ENCODE assay signal across 10 cellular contexts in the genomic region with DNA sequence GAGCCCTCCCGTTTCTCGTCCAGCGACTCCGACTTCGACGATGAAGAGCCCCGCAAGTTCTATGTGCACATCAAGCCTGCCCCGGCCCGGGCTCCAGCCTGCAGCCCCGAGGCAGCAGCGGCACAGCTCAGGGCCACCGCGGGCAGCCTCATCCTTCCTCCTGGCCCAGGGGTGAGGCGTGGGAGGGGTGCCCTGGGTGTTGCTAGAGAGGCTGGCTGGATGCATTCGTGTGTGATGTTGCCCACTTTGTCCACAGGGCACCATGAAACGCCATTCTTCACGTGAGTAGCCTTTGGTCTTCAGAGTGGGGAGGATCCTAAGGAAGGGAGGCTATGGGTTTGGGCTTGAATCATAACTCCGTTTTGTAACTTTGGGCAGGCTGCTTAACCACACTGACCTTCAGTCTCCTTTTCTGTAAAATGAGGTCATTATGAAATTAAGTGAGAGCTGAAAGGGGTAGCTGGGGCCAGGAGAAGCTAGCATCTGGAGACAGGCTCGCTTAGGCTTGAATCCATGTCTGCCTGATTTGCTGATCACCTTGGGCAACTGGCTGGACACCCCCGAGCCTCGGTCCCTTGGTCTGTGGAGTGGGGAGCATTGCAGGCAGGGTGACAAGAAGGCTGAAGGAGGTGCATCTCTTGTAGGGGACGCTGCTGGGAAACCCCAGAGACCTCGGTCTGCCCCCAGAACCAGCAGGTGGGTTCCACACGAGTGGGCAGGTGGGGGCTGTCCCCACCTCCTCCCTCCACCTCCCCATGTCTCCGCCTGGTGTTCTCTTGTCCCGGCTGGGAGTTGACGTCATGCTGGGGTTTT. TPM values are rescaled to one million over a fixed set of nuclear protein-coding genes. Genes with fewer than 3 reads are reported as not detected.
DNase-seq lines count a peak whose midpoint lies in the region; ATAC-seq and TF ChIP-seq lines count a peak whose summit lies in the region.
"Had no signal": no experiment of that assay in that cellular context is flagged by ENCODE, and none has a peak within 500 bp of the region (broad histone marks: within the 10 kb centered on the region; RNA-seq: fewer than 3 reads in every experiment).

No MANE protein-coding gene starts in this region.

- H3K4me3 ChIP-seq in fibroblast of the aortic adventitia (ENCODE audit: low read depth, low read length): no peak overlapping the region

- CTCF ChIA-PET in activated CD4-positive, alpha-beta memory T cell treated with anti-CD3 and anti-CD28 coated beads, Interleukin-2, amount 10 ng/mL, durations not matched to agents 7 days and 5 days (lab: Charles Lee): interaction anchor here (1.0 to 1.4 kb wide), 3 partner anchors 73 to 157 kb away, joined by 3 to 6 read pairs (median 3); a partner anchor contains a TSS

- H3K27ac Mint-ChIP-seq in activated CD4-positive, alpha-beta memory T cell treated with anti-CD3 and anti-CD28 coated beads, Interleukin-2, amount 10 ng/mL, durations not matched to agents 7 days and 5 days: no peak overlapping the region

- DNase-seq in fibroblast of the aortic adventitia (ENCODE audit: low read depth) (peak; percentile 20), NCI-H69 (lab: John Stamatoyannopoulos, UW) (no peak), NCI-H2171 (lab: John Stamatoyannopoulos, UW) (no peak)
- no peak for DNase-seq in activated CD4-positive, alpha-beta memory T cell treated with anti-CD3 and anti-CD28 coated beads, Interleukin-2, amount 10 ng/mL, durations not matched to agents 7 days and 5 days
- no peak for DNase-seq in effector CD4-positive, alpha-beta T cell
- DNase-seq: NCI-H524 treated with DMSO at 0.1 percent for 48 hours had no signal

- ATAC-seq in GM18498 (IDR thresholded peaks at IDR 0.05; ENCODE audit: unreplicated experiment) (peak; percentile 77), GM21526 (IDR thresholded peaks at IDR 0.05; ENCODE audit: low FRiP score, unreplicated experiment) (peak; percentile 60), HG03442 (IDR thresholded peaks at IDR 0.05; ENCODE audit: unreplicated experiment) (peak; percentile 58)

- H3K4me1 Mint-ChIP-seq in activated CD4-positive, alpha-beta memory T cell treated with anti-CD3 and anti-CD28 coated beads, Interleukin-2, amount 10 ng/mL, durations not matched to agents 7 days and 5 days: peaks cover 18% of the 10 kb centered on the region

- no peaks in the 10 kb centered on the region for H3K27me3 Mint-ChIP-seq in activated CD4-positive, alpha-beta memory T cell treated with anti-CD3 and anti-CD28 coated beads, Interleukin-2, amount 10 ng/mL, durations not matched to agents 7 days and 5 days

- H3K9me3 Mint-ChIP-seq in activated CD4-positive, alpha-beta memory T cell treated with anti-CD3 and anti-CD28 coated beads, Interleukin-2, amount 10 ng/mL, durations not matched to agents 7 days and 5 days: no peaks in the 10 kb centered on the region

- TF ChIP-seq CTCF in fibroblast of the aortic adventitia (IDR thresholded peaks at IDR 0.05; ENCODE audit: insufficient read depth, low read length): no peak

- no peak overlapping the region for H3K4me3 Mint-ChIP-seq in activated CD4-positive, alpha-beta memory T cell treated with anti-CD3 and anti-CD28 coated beads, Interleukin-2, amount 10 ng/mL, durations not matched to agents 7 days and 5 days

- POLR2A ChIA-PET in activated CD4-positive, alpha-beta memory T cell treated with anti-CD3 and anti-CD28 coated beads, Interleukin-2, amount 10 ng/mL, durations not matched to agents 7 days and 5 days (lab: Charles Lee): interaction anchor here (1.4 kb wide), 1 partner anchor 9 kb away, joined by 3 read pairs; no protein-coding TSS in a partner anchor

- peaks cover 51% of the 10 kb centered on the region for H3K36me3 Mint-ChIP-seq in activated CD4-positive, alpha-beta memory T cell treated with anti-CD3 and anti-CD28 coated beads, Interleukin-2, amount 10 ng/mL, durations not matched to agents 7 days and 5 days (ENCODE audit: low read depth)

RNA-seq across cellular contexts. Expression of a gene that starts 18.7 kb away (rescaled TPM):
- not detected in 2 replicates for total RNA-seq in fibroblast of the aortic adventitia (ENCODE audit: low replicate concordance)
- not detected for total RNA-seq in activated CD4-positive, alpha-beta memory T cell treated with anti-CD3 and anti-CD28 coated beads, Interleukin-2, amount 10 ng/mL, durations not matched to agents 7 days and 5 days
- total RNA-seq: skeletal muscle tissue had no signal

RNA-seq across cellular contexts. Expression of a gene that starts 24.9 kb away (rescaled TPM):
- 0.36 TPM in 1 of 2 replicates, not detected in the other for total RNA-seq in fibroblast of the aortic adventitia (ENCODE audit: low replicate concordance)
- total RNA-seq in activated CD4-positive, alpha-beta memory T cell treated with anti-CD3 and anti-CD28 coated beads, Interleukin-2, amount 10 ng/mL, durations not matched to agents 7 days and 5 days: 10 to 100 TPM; 64.8 to 76.7 TPM

RNA-seq across cellular contexts. Expression of a gene that starts 45.1 kb away (rescaled TPM):
- total RNA-seq in fibroblast of the aortic adventitia (ENCODE audit: low replicate concordance): not detected in 2 replicates
- 1 to 10 TPM; 7.9 to 9.0 TPM for total RNA-seq in activated CD4-positive, alpha-beta memory T cell treated with anti-CD3 and anti-CD28 coated beads, Interleukin-2, amount 10 ng/mL, durations not matched to agents 7 days and 5 days
- total RNA-seq: skeletal muscle tissue had no signal

RNA-seq across cellular contexts. Expression of a gene that starts 56.9 kb away (rescaled TPM):
- total RNA-seq in fibroblast of the aortic adventitia (ENCODE audit: low replicate concordance): 14.1 and 19.3 TPM in 2 replicates
- 10 to 100 TPM; 66.2 to 76.2 TPM for total RNA-seq in activated CD4-positive, alpha-beta memory T cell treated with anti-CD3 and anti-CD28 coated beads, Interleukin-2, amount 10 ng/mL, durations not matched to agents 7 days and 5 days

Comparison
In these comparisons a context has a peak if more than half of its experiments do, and no peak if none do; other contexts are left out.
1. RNA of a gene that starts 24.9 kb away (total RNA-seq): 64.8 to 76.7 TPM in activated CD4-positive, alpha-beta memory T cell treated with anti-CD3 and anti-CD28 coated beads, Interleukin-2, amount 10 ng/mL, durations not matched to agents 7 days and 5 days; 0.36 TPM in fibroblast of the aortic adventitia; every median in the first group is over 10 times any median in the second.
2. Peak in every context shown above with its lines, with median percentiles within 50 percentile points of each other: ATAC-seq.